1 cellular context compared by ENCODE assay signal in the genomic region with DNA sequence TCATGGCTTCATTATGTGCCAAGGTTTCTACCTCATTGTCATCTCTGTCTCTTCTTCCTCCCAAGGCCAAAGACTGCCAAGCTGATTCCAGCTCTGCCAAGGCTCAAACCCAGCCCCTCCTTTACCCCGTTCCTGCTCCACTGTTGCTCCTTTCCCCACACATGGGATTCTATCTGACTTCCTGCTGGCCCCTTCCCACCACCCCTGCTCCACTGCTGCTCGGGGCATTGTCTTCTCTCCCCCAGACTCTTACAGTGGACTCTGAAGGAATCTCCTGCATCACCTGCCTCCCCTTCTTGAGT.
TF ChIP-seq lines count a peak whose summit lies in the region.

No MANE protein-coding gene starts in this region.

TF ChIP-seq in H1, 55 proteins besides CTCF, POLR2A, EP300 and RAD21 (continued from another document):
- TF ChIP-seq CHD2 (IDR thresholded peaks at IDR 0.05; ENCODE audit: low read length), result no peak
- TF ChIP-seq ATF3 (IDR thresholded peaks at IDR 0.05; ENCODE audit: insufficient read depth, low read depth, low read length), result no peak
- TF ChIP-seq ATF2 (IDR thresholded peaks at IDR 0.05; ENCODE audit: low read length), result no peak
- no peak for TF ChIP-seq EGR1 (IDR thresholded peaks at IDR 0.05; ENCODE audit: borderline replicate concordance, low read depth, low read length)
- no peak for TF ChIP-seq NRF1 (IDR thresholded peaks at IDR 0.05; ENCODE audit: low read depth, low read length)
- no peak for TF ChIP-seq CTBP2 (IDR thresholded peaks at IDR 0.05; ENCODE audit: borderline replicate concordance, insufficient read depth, insufficient read length, low read length)
- no peak for TF ChIP-seq ASH2L (IDR thresholded peaks at IDR 0.05; ENCODE audit: low read length)
- TF ChIP-seq POU5F1 (IDR thresholded peaks at IDR 0.05; ENCODE audit: low read depth, low read length), result no peak
- TF ChIP-seq GABPA (IDR thresholded peaks at IDR 0.05; ENCODE audit: borderline replicate concordance, insufficient read depth, low read length), result no peak
